33 cellular contexts compared by ENCODE assay signal in the genomic region with DNA sequence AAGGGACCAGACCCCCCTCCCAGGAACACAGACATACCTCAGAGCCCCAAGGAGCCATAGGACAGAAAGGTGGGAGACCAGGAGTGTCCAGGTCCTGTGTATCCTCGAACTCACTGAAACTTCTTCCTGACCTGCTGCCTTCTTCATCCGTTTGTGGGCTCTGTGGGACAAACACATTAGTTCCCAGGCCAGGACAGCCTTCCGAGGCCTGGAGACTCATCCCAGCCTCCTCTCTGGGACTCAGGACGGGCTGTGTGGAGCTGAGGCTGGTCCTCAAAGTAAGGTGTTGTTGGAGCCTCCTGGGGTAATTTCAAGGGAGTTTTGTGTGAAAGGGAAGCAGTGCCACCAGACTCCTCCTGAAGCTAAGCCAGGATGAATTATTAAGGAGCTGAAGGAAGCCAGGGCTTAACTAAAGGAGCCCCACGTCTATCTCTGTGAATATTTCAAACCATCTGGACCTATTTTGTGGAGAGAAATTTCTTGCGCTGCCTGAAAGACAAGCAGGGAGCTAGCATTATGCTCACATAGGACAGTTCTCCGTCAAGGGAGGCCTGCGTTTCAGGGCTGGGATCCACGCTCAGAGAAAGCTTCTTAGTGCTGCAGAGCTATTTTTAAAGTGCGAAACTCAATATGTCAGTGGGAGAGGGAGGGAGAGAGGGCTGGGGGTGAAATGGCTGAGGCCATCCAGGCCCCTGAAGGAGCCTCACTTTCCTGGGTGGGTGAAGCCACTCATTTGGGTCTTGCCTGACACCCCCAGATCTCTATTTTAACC. TPM values are rescaled to one million over a fixed set of nuclear protein-coding genes. Genes with fewer than 3 reads are reported as not detected.
DNase-seq lines count a peak whose midpoint lies in the region; ATAC-seq and TF ChIP-seq lines count a peak whose summit lies in the region.
"Had no signal": no experiment of that assay in that cellular context is flagged by ENCODE, and none has a peak within 500 bp of the region (broad histone marks: within the 10 kb centered on the region; RNA-seq: fewer than 3 reads in every experiment).

No MANE protein-coding gene starts in this region.

- no TSS peak for BruUV-seq in Panc1 (replicated peaks; lab: Mats Ljungman, UMichigan)

- H3K27me3 ChIP-seq in Panc1 (ENCODE audit: control insufficient read depth, insufficient read depth, low read length) = 0 out of 2 replicates have a peak, but pooled peaks cover 2% of the 10 kb centered on the region
- H3K27me3 ChIP-seq in cardiac muscle cell = no peaks in the 10 kb centered on the region
- H3K27me3 ChIP-seq in skeletal muscle tissue (ENCODE audit: control insufficient read depth in 3 of 3, insufficient read depth in 3 of 3, low read length in 3 of 3) = no peaks in the 10 kb centered on the region
- H3K27me3 ChIP-seq in esophagus muscularis mucosa = no peaks in the 10 kb centered on the region
- H3K27me3 ChIP-seq: BLaER1, colonic mucosa, neural progenitor cell, right lobe of liver, vagina had no signal

- H3K9me3 ChIP-seq in Panc1 (ENCODE audit: control insufficient read depth, insufficient read depth, low read depth, low read length) = no peaks in the 10 kb centered on the region
- no peaks in the 10 kb centered on the region for H3K9me3 ChIP-seq in cardiac muscle cell (ENCODE audit: low read depth)
- H3K9me3 ChIP-seq in skeletal muscle tissue (ENCODE audit: control insufficient read depth in 3 of 3, low read length in 3 of 3) = no peaks in the 10 kb centered on the region
- H3K9me3 ChIP-seq in esophagus muscularis mucosa = no peaks in the 10 kb centered on the region
- H3K9me3 ChIP-seq: BLaER1, colonic mucosa, right lobe of liver, vagina had no signal

- TF ChIP-seq POLR2A in esophagus muscularis mucosa (IDR thresholded peaks at IDR 0.05; ENCODE audit: low read depth) = no peak

- WGBS in esophagus muscularis mucosa = 63% methylated on average over 10 of the region's 10 CpGs

- CTCF ChIA-PET in Panc1 (lab: Charles Lee) = no interaction called here

- no peak for TF ChIP-seq CTCF in Panc1 (IDR thresholded peaks at IDR 0.05)
- TF ChIP-seq CTCF in cardiac muscle cell (IDR thresholded peaks at IDR 0.05; ENCODE audit: low read depth, low read length) = no peak
- no peak for TF ChIP-seq CTCF in esophagus muscularis mucosa (IDR thresholded peaks at IDR 0.05)

- intact Hi-C loops in Panc1 (cut with micrococcal nuclease; ENCODE audit: unreplicated experiment) (no loop called here), esophagus muscularis mucosa (cut with DNase I) (no loop called here)

- ATAC-seq in Panc1 (peak; percentile 23; the same call in 1 of the 2 replicates), HG02973 (IDR thresholded peaks at IDR 0.05; ENCODE audit: unreplicated experiment) (no peak)
- ATAC-seq: activated T-helper 17 cell treated with anti-CD3 and anti-CD28 coated beads, Interleukin-2, amount 50 U/mL, for 72 hours; right lobe of liver; stimulated activated naive CD8-positive, alpha-beta T cell treated with anti-CD3 and anti-CD28 coated beads, Interleukin-15, amount 100 ng/mL, for 72 hours had no signal

- DNase-seq in Panc1 (ENCODE audit: low read depth, low spot score) (no peak), cardiac muscle cell (ENCODE audit: low read depth in 1 of 2, low spot score in 1 of 2) (peak in 1 of 2 donors; percentile 50), islet precursor cell (peak; percentile 45), esophagus muscularis mucosa (ENCODE audit: extremely low spot score) (no peak), GM03348 (ENCODE audit: low spot score) (no peak)
- DNase-seq: activated CD4-positive, alpha-beta T cell treated with anti-CD3 and anti-CD28 coated beads, Interleukin-2, amount 50 U/mL, for 48 hours; activated CD4-positive, CD25-positive, alpha-beta regulatory T cell treated with anti-CD3 and anti-CD28 coated beads, Interleukin-2, amount 50 U/mL, for 72 hours; amniotic stem cell; effector memory CD4-positive, alpha-beta T cell; EL; KBM-7; mammary epithelial cell; NCI-H1092 treated with DMSO at 0.1 percent for 48 hours; NCI-H1694 treated with DMSO at 0.1 percent for 48 hours; NCI-H2171 treated with DMSO at 0.1 percent for 48 hours; NK-92 treated with Interleukin-12 subunit alpha and Interleukin-12 subunit beta, amount 100 ng/mL, for 24 hours; PC-9; right lobe of liver; SHP77 treated with DMSO at 0.1 percent for 48 hours; stimulated activated naive CD8-positive, alpha-beta T cell treated with anti-CD3 and anti-CD28 coated beads, Interleukin-15, amount 100 ng/mL, for 72 hours; T-helper 2 cell had no signal

- H3K4me1 ChIP-seq in Panc1 (ENCODE audit: control insufficient read depth, insufficient read depth, low read length) = no peaks in the 10 kb centered on the region
- peaks cover 23% of the 10 kb centered on the region for H3K4me1 ChIP-seq in cardiac muscle cell (ENCODE audit: low read depth)
- H3K4me1 ChIP-seq in skeletal muscle tissue (ENCODE audit: control insufficient read depth in 3 of 3, insufficient read depth in 3 of 3, low read length in 3 of 3) = peaks cover 47 to 58% (median 48%) of the 10 kb centered on the region in 3 donors
- peaks cover 0 to 4% (median 0%) of the 10 kb centered on the region in 4 donors for H3K4me1 ChIP-seq in esophagus muscularis mucosa
- H3K4me1 ChIP-seq: BLaER1, colonic mucosa, neural progenitor cell, parathyroid adenoma, right lobe of liver, vagina had no signal

- no peak for TF ChIP-seq EP300 in esophagus muscularis mucosa (IDR thresholded peaks at IDR 0.05)

- H3K4me3 ChIP-seq in Panc1 (ENCODE audit: low read depth in 2 of 2, low read length in 2 of 2) (no peak overlapping the region), cardiac muscle cell (no peak overlapping the region), skeletal muscle tissue (ENCODE audit: low read length in 3 of 3) (peak overlapping the region in 1 of 3 donors; percentile 38), esophagus muscularis mucosa (no peak overlapping the region)
- H3K4me3 ChIP-seq: BLaER1, colonic mucosa, neural progenitor cell, PC-9, right lobe of liver, vagina had no signal

- in situ Hi-C loops in Panc1 (cut with HindIII; ENCODE audit: low pct_unique_long_range_greater_than_20kb, low sequenced_read_pairs) = loop anchor here (5.0 kb wide), 1 partner anchor 53 kb away; no protein-coding TSS in a partner anchor

- H3K36me3 ChIP-seq in Panc1 (ENCODE audit: control insufficient read depth, insufficient read depth, low read length) (no peaks in the 10 kb centered on the region), cardiac muscle cell (no peaks in the 10 kb centered on the region), skeletal muscle tissue (ENCODE audit: control insufficient read depth in 3 of 3, insufficient read depth in 3 of 3, low read length in 3 of 3) (no peaks in the 10 kb centered on the region), esophagus muscularis mucosa (no peaks in the 10 kb centered on the region)
- H3K36me3 ChIP-seq: BLaER1, colonic mucosa, neural progenitor cell, right lobe of liver, vagina had no signal

- H3K9ac ChIP-seq in skeletal muscle tissue (ENCODE audit: low read depth in 1 of 3, low read length in 3 of 3) = peak overlapping the region; percentile 74 to 83 (median 77)
- H3K9ac ChIP-seq: BLaER1, neural progenitor cell, parathyroid adenoma had no signal

- POLR2A ChIA-PET in Panc1 (lab: Charles Lee) = interaction anchor here (0.6 kb wide), 1 partner anchor 120 kb away, joined by 4 read pairs; no protein-coding TSS in a partner anchor

- H3K27ac ChIP-seq in Panc1 (ENCODE audit: low read length) (no peak overlapping the region), cardiac muscle cell (peak overlapping the region; percentile 90), skeletal muscle tissue (ENCODE audit: low read depth, low read length) (peak overlapping the region; percentile 92), esophagus muscularis mucosa (replicated peaks in 1 of 4) (no peak overlapping the region)
- H3K27ac ChIP-seq: BLaER1, colonic mucosa, neural progenitor cell, parathyroid adenoma, PC-9, right lobe of liver, vagina had no signal

RNA-seq across cellular contexts. Expression of gene PLA2G4E, which starts 29.8 kb away (rescaled TPM):
- total RNA-seq in Panc1 (2021; ENCODE audit: unreplicated experiment) = not detected
- polyA plus RNA-seq in Panc1 (2012; ENCODE audit: insufficient read length) = not detected
- total RNA-seq in cardiac muscle cell = 0.06 TPM in 1 of 2 replicates, not detected in the other
- polyA plus RNA-seq in cardiac muscle cell = not detected in 2 replicates
- total RNA-seq in skeletal muscle tissue = 0.52 TPM
- total RNA-seq in esophagus muscularis mucosa = not detected
- total RNA-seq: epithelial cell of proximal tubule, H4, M059J, PC-9, right lobe of liver had no signal
- polyA plus RNA-seq: AG04450 had no signal

RNA-seq across cellular contexts. Expression of gene PLA2G4D, which starts 43.7 kb away (rescaled TPM):
- not detected for total RNA-seq in Panc1 (2021; ENCODE audit: unreplicated experiment)
- not detected for polyA plus RNA-seq in Panc1 (2012; ENCODE audit: insufficient read length)
- 0.03 TPM in 1 of 2 replicates, not detected in the other for total RNA-seq in cardiac muscle cell
- 0.16 TPM in 1 of 2 replicates, not detected in the other for polyA plus RNA-seq in cardiac muscle cell
- not detected for total RNA-seq in skeletal muscle tissue
- not detected for total RNA-seq in esophagus muscularis mucosa
- total RNA-seq: epithelial cell of proximal tubule, H4, right lobe of liver had no signal
- polyA plus RNA-seq: AG04450 had no signal

Comparison
In these comparisons a context has a peak if more than half of its experiments do, and no peak if none do; other contexts are left out.
1. H3K27ac ChIP-seq: peak in cardiac muscle cell (single experiment) and skeletal muscle tissue (single experiment); none in Panc1 (single experiment) and esophagus muscularis mucosa (0 of 4).